Comparison of ENCODE assay signal across 1 cellular context in genomic region chr18:23752796-23753195, GRCh38.
TF ChIP-seq lines count a peak whose summit lies in the region.

No MANE protein-coding gene starts in this region.

TF ChIP-seq in SK-N-SH, 30 proteins besides CTCF, POLR2A, EP300 and RAD21 (continued from another document):
- TF ChIP-seq, protein P1, sequence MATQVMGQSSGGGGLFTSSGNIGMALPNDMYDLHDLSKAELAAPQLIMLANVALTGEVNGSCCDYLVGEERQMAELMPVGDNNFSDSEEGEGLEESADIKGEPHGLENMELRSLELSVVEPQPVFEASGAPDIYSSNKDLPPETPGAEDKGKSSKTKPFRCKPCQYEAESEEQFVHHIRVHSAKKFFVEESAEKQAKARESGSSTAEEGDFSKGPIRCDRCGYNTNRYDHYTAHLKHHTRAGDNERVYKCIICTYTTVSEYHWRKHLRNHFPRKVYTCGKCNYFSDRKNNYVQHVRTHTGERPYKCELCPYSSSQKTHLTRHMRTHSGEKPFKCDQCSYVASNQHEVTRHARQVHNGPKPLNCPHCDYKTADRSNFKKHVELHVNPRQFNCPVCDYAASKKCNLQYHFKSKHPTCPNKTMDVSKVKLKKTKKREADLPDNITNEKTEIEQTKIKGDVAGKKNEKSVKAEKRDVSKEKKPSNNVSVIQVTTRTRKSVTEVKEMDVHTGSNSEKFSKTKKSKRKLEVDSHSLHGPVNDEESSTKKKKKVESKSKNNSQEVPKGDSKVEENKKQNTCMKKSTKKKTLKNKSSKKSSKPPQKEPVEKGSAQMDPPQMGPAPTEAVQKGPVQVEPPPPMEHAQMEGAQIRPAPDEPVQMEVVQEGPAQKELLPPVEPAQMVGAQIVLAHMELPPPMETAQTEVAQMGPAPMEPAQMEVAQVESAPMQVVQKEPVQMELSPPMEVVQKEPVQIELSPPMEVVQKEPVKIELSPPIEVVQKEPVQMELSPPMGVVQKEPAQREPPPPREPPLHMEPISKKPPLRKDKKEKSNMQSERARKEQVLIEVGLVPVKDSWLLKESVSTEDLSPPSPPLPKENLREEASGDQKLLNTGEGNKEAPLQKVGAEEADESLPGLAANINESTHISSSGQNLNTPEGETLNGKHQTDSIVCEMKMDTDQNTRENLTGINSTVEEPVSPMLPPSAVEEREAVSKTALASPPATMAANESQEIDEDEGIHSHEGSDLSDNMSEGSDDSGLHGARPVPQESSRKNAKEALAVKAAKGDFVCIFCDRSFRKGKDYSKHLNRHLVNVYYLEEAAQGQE (IDR thresholded peaks at IDR 0.05; ENCODE audit: low read depth, low read length), result no peak
- TF ChIP-seq POLR2AphosphoS5 (IDR thresholded peaks at IDR 0.05; ENCODE audit: low read depth, low read length), result no peak
- no peak for TF ChIP-seq TEAD4 (IDR thresholded peaks at IDR 0.05; ENCODE audit: borderline replicate concordance, insufficient read depth)
- TF ChIP-seq SMC3 (IDR thresholded peaks at IDR 0.05; ENCODE audit: low read depth, low read length), result no peak
- TF ChIP-seq NFIC (IDR thresholded peaks at IDR 0.05; ENCODE audit: borderline replicate concordance), result no peak
- no peak for TF ChIP-seq RFX5 (IDR thresholded peaks at IDR 0.05; ENCODE audit: low read length)
- no peak for TF ChIP-seq FOXJ3 (CRISPR knock-in tag; IDR thresholded peaks at IDR 0.05)
- no peak for TF ChIP-seq FOXM1 (IDR thresholded peaks at IDR 0.05; ENCODE audit: low read depth)
TF ChIP-seq in SK-N-SH: peak in this region for 0.
